ENCODE assay signal across 8 cellular contexts in the genomic region with DNA sequence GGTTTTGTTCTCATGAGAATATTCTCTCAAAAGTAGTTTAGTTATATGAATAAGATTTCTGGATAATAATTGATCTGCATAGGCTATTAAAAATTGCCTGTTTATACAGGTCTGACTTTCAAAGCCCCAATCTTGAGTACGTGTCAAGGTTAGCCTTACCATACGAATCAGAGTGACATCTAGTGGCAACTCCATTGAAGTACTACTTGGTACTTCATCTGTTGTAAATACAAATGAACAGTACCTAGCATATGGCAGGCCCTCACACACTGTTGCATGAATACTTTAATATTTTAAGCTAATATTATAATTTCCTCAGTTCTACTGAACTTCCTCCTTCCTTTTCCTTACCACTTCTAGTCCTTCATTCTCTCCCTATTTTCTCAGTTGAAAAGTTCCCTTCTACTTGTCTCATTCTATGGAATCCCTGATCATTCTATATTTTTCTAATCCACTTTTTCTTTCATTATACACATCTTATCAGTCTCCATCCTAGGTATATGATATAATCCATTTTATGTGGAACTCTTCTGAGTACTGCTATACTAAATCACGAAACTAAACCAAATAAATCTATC.
A peak's percentile ranks its signal among the peaks of the same experiment; 100 is the strongest.
DNase-seq lines count a peak whose midpoint lies in the region; ATAC-seq, FAIRE-seq and TF ChIP-seq lines count a peak whose summit lies in the region.

No MANE protein-coding gene starts in this region.

- H3K9me2 ChIP-seq in OCI-LY1 (ENCODE audit: low read depth, low read length): no peaks in the 10 kb centered on the region

- no peaks in the 10 kb centered on the region for H4K20me1 ChIP-seq in KMS-11 (ENCODE audit: insufficient read depth)
- H4K20me1 ChIP-seq in OCI-LY1 (ENCODE audit: insufficient read depth, low read length): no peaks in the 10 kb centered on the region

- no peak for DNase-seq in GM06990 (ENCODE audit: extremely low read depth, insufficient read length)
- DNase-seq in H7: peak; percentile 52
- peak; percentile 92 for DNase-seq in cerebellar cortex (ENCODE audit: low spot score)
- no peak for DNase-seq in left lung
- DNase-seq in urothelium cell line (ENCODE audit: low spot score): peak; percentile 57

- TF ChIP-seq CTCF in GM06990 (IDR thresholded peaks at IDR 0.05; ENCODE audit: insufficient read depth, low read length, poor library complexity, severe bottlenecking): peak; percentile 77
- TF ChIP-seq CTCF in KMS-11 (conservative IDR thresholded peaks at IDR 0.05; ENCODE audit: low read depth, low read length): peak; percentile 79
- TF ChIP-seq CTCF in OCI-LY1 (IDR thresholded peaks at IDR 0.05; ENCODE audit: low read length): peak; percentile 69
- peak; percentile 67 to 72 for TF ChIP-seq CTCF in left lung (IDR thresholded peaks at IDR 0.05)

- H3K27me3 ChIP-seq in GM06990 (replicated peaks; ENCODE audit: control insufficient read depth, insufficient read depth, low read length) (no peaks in the 10 kb centered on the region), H7 (ENCODE audit: control insufficient read depth, insufficient read depth, low read length) (no peaks in the 10 kb centered on the region), KMS-11 (ENCODE audit: insufficient read depth, low read depth) (no peaks in the 10 kb centered on the region), OCI-LY1 (ENCODE audit: insufficient read depth, low read length) (no peaks in the 10 kb centered on the region), left lung (no peaks in the 10 kb centered on the region)

- H3K27ac ChIP-seq in KMS-11 (no peak overlapping the region), OCI-LY1 (ENCODE audit: low read depth, low read length, poor library complexity, severe bottlenecking) (no peak overlapping the region), left lung (no peak overlapping the region)

- no peak overlapping the region for H3K4me2 ChIP-seq in KMS-11
- no peak overlapping the region for H3K4me2 ChIP-seq in OCI-LY1 (ENCODE audit: low read length)

- intact Hi-C loops in left lung (cut with DNase I): loop anchor here in 1 of 2 donors (10.0 kb wide), 1 partner anchor 404 kb away; no protein-coding TSS in a partner anchor

- peak; percentile 99 for ATAC-seq in left lung

- H3K9me3 ChIP-seq in OCI-LY1 (ENCODE audit: low read length) (no peaks in the 10 kb centered on the region), left lung (no peaks in the 10 kb centered on the region)

- peak; percentile 98 for FAIRE-seq in A204.1 (lab: Jason Lieb, UNC)
- peak; percentile 69 for FAIRE-seq in urothelium cell line (lab: Jason Lieb, UNC)

- H3K4me3 ChIP-seq in GM06990 (replicated peaks; ENCODE audit: low read depth, low read length) (no peak overlapping the region), H7 (ENCODE audit: insufficient read depth, low read depth, low read length) (no peak overlapping the region), KMS-11 (IDR thresholded peaks at IDR 0.05; ENCODE audit: insufficient read depth, low read depth, low read length) (no peak overlapping the region), OCI-LY1 (ENCODE audit: low read depth, low read length, poor library complexity, severe bottlenecking) (no peak overlapping the region), left lung (no peak overlapping the region)

- H3K9ac ChIP-seq in KMS-11 (no peak overlapping the region), OCI-LY1 (ENCODE audit: low read length) (no peak overlapping the region)

- peaks cover 6% of the 10 kb centered on the region for H3K4me1 ChIP-seq in KMS-11 (ENCODE audit: low read depth, poor library complexity, severe bottlenecking)
- H3K4me1 ChIP-seq in OCI-LY1 (ENCODE audit: insufficient read depth, low read length, severe bottlenecking): no peaks in the 10 kb centered on the region
- peaks cover 0 to 8% of the 10 kb centered on the region in 2 donors for H3K4me1 ChIP-seq in left lung

- no peak overlapping the region for H2AFZ ChIP-seq in KMS-11 (ENCODE audit: low read depth)
- H2AFZ ChIP-seq in OCI-LY1 (ENCODE audit: low read length): no peak overlapping the region

- H3K79me2 ChIP-seq in KMS-11 (ENCODE audit: insufficient read depth, low read depth) (no peaks in the 10 kb centered on the region), OCI-LY1 (ENCODE audit: insufficient read depth, low read length) (no peaks in the 10 kb centered on the region)

- no peaks in the 10 kb centered on the region for H3K36me3 ChIP-seq in GM06990 (ENCODE audit: control insufficient read depth, insufficient read depth, low read length)
- H3K36me3 ChIP-seq in H7 (replicated peaks; ENCODE audit: control insufficient read depth, insufficient read depth, low read length): no peaks in the 10 kb centered on the region
- no peaks in the 10 kb centered on the region for H3K36me3 ChIP-seq in KMS-11 (ENCODE audit: insufficient read depth)
- H3K36me3 ChIP-seq in OCI-LY1 (ENCODE audit: insufficient read depth, low read length): no peaks in the 10 kb centered on the region
- H3K36me3 ChIP-seq in left lung: no peaks in the 10 kb centered on the region

- H3F3A ChIP-seq in OCI-LY1 (ENCODE audit: insufficient read depth, low read length): no peaks in the 10 kb centered on the region

Comparison
In these comparisons a context has a peak if more than half of its experiments do, and no peak if none do; other contexts are left out.
1. DNase-seq: peak in H7 (single experiment), cerebellar cortex (single experiment) and urothelium cell line (single experiment); none in GM06990 (single experiment) and left lung (0 of 2).
2. Peak in every context shown above with its lines, with median percentiles within 50 percentile points of each other: CTCF ChIP-seq.